In the genomic region with DNA sequence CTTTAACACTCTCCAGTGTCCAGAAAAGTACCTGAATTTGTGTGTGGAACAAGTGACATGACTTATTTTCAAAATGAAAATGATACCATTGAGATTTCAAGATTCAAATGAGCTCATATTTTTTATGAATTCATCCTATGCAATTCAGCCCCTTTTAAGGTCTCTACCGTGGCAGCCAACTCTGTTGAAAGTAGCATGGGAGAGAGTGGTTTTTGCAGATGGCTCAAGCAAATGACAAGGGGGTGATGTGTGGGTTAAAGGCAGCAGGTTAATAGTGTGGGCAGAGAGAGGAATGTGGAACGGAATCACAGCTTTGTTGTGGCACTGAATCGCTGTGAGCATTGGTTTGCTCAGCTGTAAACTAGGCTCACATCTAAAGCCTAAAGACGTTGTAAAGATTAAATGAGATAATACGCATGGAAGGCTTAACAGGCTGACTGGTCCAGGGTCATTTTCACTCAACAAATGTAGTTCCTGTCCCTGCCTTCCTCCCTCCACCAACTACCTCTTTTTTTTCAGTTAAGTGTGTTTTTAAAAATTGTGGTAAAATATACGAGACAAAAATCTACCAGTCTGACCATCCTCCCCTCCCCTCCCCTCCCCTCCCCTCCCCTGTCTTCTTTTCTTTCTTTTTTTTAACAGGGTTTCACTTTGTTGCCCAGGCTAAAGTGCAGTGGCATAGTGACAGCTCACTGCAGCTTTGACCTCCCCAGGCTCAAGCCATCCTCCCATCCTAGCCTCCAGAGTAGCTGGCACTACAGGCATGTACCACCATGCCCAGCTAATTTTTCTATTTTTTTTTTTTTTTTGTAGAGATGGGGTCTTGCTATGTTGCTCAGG, we compare ENCODE assay signal across 8 cellular contexts.
DNase-seq lines count a peak whose midpoint lies in the region; ATAC-seq and TF ChIP-seq lines count a peak whose summit lies in the region.

No MANE protein-coding gene starts in this region.

- no peaks in the 10 kb centered on the region for H3K79me2 ChIP-seq in DOHH2 (ENCODE audit: control insufficient read depth, low read length)

- H4K20me1 ChIP-seq in DOHH2 (ENCODE audit: control insufficient read depth, insufficient read depth, low read depth, low read length): no peaks in the 10 kb centered on the region

- peak; percentile 54 for ATAC-seq in GM21723 (IDR thresholded peaks at IDR 0.05; ENCODE audit: unreplicated experiment)
- peak; percentile 80 to 84 for ATAC-seq in activated T-cell treated with anti-CD3 and anti-CD28 coated beads, Interleukin-2, amount 50 U/mL, for 72 hours (replicated peaks in 1 of 2)
- peak; percentile 50 to 60 for ATAC-seq in naive B cell (ENCODE audit: low read depth in 2 of 2)

- peak; percentile 47 to 64 for DNase-seq in activated T-cell treated with anti-CD3 and anti-CD28 coated beads, Interleukin-2, amount 50 U/mL, for 72 hours
- DNase-seq in naive B cell (peak; percentile 21), cerebellar cortex (ENCODE audit: low spot score) (no peak), GM19240 (ENCODE audit: insufficient read length, low spot score) (no peak), cardiac septum (ENCODE audit: low spot score) (no peak)

- peaks cover 45% of the 10 kb centered on the region for H3K4me1 ChIP-seq in DOHH2 (ENCODE audit: control insufficient read depth, low read length)

- H3F3A ChIP-seq in DOHH2 (ENCODE audit: control insufficient read depth, insufficient read depth): peaks cover 12% of the 10 kb centered on the region

- H3K4me3 Mint-ChIP-seq in activated T-cell treated with anti-CD3 and anti-CD28 coated beads, Interleukin-2, amount 50 U/mL, for 72 hours: peak overlapping the region; percentile 72 to 81
- peak overlapping the region; percentile 34 to 82 (median 66) for H3K4me3 Mint-ChIP-seq in naive B cell

- peak overlapping the region; percentile 94 for H3K27ac Mint-ChIP-seq in activated T-cell treated with anti-CD3 and anti-CD28 coated beads, Interleukin-2, amount 50 U/mL, for 72 hours
- peak overlapping the region; percentile 78 to 95 (median 94) for H3K27ac Mint-ChIP-seq in naive B cell

- no peaks in the 10 kb centered on the region for H3K27me3 ChIP-seq in DOHH2 (ENCODE audit: control insufficient read depth, low read length)

- H3K4me1 Mint-ChIP-seq in activated T-cell treated with anti-CD3 and anti-CD28 coated beads, Interleukin-2, amount 50 U/mL, for 72 hours (ENCODE audit: low read depth): peaks cover 57% of the 10 kb centered on the region
- peaks cover 33 to 62% (median 39%) of the 10 kb centered on the region in 3 donors for H3K4me1 Mint-ChIP-seq in naive B cell

- H3K9me3 Mint-ChIP-seq in activated T-cell treated with anti-CD3 and anti-CD28 coated beads, Interleukin-2, amount 50 U/mL, for 72 hours: no peaks in the 10 kb centered on the region
- H3K9me3 Mint-ChIP-seq in naive B cell: no peaks in the 10 kb centered on the region

- H3K4me2 ChIP-seq in DOHH2 (ENCODE audit: low read length): peak overlapping the region; percentile 55

- TF ChIP-seq CTCF in DOHH2 (IDR thresholded peaks at IDR 0.05; ENCODE audit: low read depth, low read length, poor library complexity, severe bottlenecking): no peak

- H3K27ac ChIP-seq in DOHH2 (ENCODE audit: low read depth, low read length) (peak overlapping the region; percentile 70), KOPT-K1 (ENCODE audit: low read depth, low read length, poor library complexity, severe bottlenecking) (peak overlapping the region; percentile 94)

- H3K9me3 ChIP-seq in DOHH2 (ENCODE audit: control insufficient read depth, insufficient read depth, low read length): no peaks in the 10 kb centered on the region
- H3K9me3 ChIP-seq in KOPT-K1 (ENCODE audit: insufficient read depth, low read length, poor library complexity, severe bottlenecking): no peaks in the 10 kb centered on the region

- intact Hi-C loops in cardiac septum (cut with DNase I): no loop called here

- H3K36me3 Mint-ChIP-seq in activated T-cell treated with anti-CD3 and anti-CD28 coated beads, Interleukin-2, amount 50 U/mL, for 72 hours (ENCODE audit: insufficient read depth in 2 of 2): no peaks in the 10 kb centered on the region
- no peaks in the 10 kb centered on the region for H3K36me3 Mint-ChIP-seq in naive B cell

- no peaks in the 10 kb centered on the region for H3K36me3 ChIP-seq in DOHH2 (ENCODE audit: control insufficient read depth, low read length)
- no peaks in the 10 kb centered on the region for H3K36me3 ChIP-seq in KOPT-K1 (ENCODE audit: insufficient read depth, low read length)

- H3K9me2 ChIP-seq in DOHH2 (replicated peaks; ENCODE audit: control insufficient read depth, low read length): no peaks in the 10 kb centered on the region

- peak overlapping the region; percentile 33 for H3K4me3 ChIP-seq in DOHH2 (ENCODE audit: low read length)

- no peaks in the 10 kb centered on the region for H3K27me3 Mint-ChIP-seq in activated T-cell treated with anti-CD3 and anti-CD28 coated beads, Interleukin-2, amount 50 U/mL, for 72 hours (ENCODE audit: low read depth)
- no peaks in the 10 kb centered on the region for H3K27me3 Mint-ChIP-seq in naive B cell

Comparison
In these comparisons a context has a peak if more than half of its experiments do, and no peak if none do; other contexts are left out.
1. DNase-seq: peak in activated T-cell treated with anti-CD3 and anti-CD28 coated beads, Interleukin-2, amount 50 U/mL, for 72 hours (2 of 2) and naive B cell (single experiment); none in cerebellar cortex (single experiment), GM19240 (single experiment) and cardiac septum (single experiment).
2. Peak in every context shown above with its lines, with median percentiles within 50 percentile points of each other: ATAC-seq.